1 cellular context compared by ENCODE assay signal in the genomic region with DNA sequence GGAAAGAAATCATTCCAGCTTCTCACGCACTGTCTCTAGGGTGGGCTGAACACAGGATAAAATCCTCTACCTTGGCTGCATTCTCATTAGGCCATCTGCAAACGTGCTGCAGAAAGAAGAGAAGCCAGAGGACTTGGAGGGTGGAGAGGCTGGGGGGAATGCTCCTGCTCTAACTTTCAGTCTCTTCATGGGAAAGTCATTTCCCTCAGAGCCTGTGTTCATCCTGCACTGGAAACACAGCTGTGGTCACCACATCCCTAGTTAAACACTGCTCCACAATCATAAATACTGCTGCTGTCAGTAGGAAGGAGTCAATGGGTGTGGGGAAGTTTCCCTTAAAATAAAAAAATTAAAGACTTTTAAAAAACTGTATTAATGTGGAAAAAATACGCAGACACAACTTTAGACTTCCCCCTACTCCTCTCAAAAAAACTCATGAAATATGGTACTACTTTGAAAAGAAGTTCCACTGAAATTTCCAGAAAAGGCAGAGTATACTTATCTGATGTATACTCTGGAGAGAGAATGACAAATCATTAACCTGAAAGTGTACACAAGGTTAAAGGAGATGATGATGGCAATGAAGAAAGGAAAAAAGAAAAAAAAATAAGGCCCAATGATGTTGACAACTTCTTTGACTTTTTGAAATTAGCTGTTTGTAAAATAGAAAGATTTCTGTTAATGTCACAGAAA.
TF ChIP-seq lines count a peak whose summit lies in the region.

No MANE protein-coding gene starts in this region.

TF ChIP-seq in H1, 55 proteins besides CTCF, POLR2A, EP300 and RAD21:
- TF ChIP-seq EZH2 (IDR thresholded peaks at IDR 0.05; ENCODE audit: low read depth, low read length, severe bottlenecking) (no peak), SP2 (IDR thresholded peaks at IDR 0.05; ENCODE audit: low read length) (no peak), MAFK (IDR thresholded peaks at IDR 0.05; ENCODE audit: low read depth, low read length) (no peak), CHD2 (IDR thresholded peaks at IDR 0.05; ENCODE audit: low read length) (no peak), SIN3A (conservative IDR thresholded peaks at IDR 0.05 in 1 of 2, IDR thresholded peaks at IDR 0.05 in 1 of 2; ENCODE audit: low read depth in 1 of 2, low read length in 2 of 2) (no peak), EGR1 (IDR thresholded peaks at IDR 0.05; ENCODE audit: borderline replicate concordance, low read depth, low read length) (no peak), SUZ12 (IDR thresholded peaks at IDR 0.05; ENCODE audit: low read length) (no peak)
- TF ChIP-seq, protein P1, sequence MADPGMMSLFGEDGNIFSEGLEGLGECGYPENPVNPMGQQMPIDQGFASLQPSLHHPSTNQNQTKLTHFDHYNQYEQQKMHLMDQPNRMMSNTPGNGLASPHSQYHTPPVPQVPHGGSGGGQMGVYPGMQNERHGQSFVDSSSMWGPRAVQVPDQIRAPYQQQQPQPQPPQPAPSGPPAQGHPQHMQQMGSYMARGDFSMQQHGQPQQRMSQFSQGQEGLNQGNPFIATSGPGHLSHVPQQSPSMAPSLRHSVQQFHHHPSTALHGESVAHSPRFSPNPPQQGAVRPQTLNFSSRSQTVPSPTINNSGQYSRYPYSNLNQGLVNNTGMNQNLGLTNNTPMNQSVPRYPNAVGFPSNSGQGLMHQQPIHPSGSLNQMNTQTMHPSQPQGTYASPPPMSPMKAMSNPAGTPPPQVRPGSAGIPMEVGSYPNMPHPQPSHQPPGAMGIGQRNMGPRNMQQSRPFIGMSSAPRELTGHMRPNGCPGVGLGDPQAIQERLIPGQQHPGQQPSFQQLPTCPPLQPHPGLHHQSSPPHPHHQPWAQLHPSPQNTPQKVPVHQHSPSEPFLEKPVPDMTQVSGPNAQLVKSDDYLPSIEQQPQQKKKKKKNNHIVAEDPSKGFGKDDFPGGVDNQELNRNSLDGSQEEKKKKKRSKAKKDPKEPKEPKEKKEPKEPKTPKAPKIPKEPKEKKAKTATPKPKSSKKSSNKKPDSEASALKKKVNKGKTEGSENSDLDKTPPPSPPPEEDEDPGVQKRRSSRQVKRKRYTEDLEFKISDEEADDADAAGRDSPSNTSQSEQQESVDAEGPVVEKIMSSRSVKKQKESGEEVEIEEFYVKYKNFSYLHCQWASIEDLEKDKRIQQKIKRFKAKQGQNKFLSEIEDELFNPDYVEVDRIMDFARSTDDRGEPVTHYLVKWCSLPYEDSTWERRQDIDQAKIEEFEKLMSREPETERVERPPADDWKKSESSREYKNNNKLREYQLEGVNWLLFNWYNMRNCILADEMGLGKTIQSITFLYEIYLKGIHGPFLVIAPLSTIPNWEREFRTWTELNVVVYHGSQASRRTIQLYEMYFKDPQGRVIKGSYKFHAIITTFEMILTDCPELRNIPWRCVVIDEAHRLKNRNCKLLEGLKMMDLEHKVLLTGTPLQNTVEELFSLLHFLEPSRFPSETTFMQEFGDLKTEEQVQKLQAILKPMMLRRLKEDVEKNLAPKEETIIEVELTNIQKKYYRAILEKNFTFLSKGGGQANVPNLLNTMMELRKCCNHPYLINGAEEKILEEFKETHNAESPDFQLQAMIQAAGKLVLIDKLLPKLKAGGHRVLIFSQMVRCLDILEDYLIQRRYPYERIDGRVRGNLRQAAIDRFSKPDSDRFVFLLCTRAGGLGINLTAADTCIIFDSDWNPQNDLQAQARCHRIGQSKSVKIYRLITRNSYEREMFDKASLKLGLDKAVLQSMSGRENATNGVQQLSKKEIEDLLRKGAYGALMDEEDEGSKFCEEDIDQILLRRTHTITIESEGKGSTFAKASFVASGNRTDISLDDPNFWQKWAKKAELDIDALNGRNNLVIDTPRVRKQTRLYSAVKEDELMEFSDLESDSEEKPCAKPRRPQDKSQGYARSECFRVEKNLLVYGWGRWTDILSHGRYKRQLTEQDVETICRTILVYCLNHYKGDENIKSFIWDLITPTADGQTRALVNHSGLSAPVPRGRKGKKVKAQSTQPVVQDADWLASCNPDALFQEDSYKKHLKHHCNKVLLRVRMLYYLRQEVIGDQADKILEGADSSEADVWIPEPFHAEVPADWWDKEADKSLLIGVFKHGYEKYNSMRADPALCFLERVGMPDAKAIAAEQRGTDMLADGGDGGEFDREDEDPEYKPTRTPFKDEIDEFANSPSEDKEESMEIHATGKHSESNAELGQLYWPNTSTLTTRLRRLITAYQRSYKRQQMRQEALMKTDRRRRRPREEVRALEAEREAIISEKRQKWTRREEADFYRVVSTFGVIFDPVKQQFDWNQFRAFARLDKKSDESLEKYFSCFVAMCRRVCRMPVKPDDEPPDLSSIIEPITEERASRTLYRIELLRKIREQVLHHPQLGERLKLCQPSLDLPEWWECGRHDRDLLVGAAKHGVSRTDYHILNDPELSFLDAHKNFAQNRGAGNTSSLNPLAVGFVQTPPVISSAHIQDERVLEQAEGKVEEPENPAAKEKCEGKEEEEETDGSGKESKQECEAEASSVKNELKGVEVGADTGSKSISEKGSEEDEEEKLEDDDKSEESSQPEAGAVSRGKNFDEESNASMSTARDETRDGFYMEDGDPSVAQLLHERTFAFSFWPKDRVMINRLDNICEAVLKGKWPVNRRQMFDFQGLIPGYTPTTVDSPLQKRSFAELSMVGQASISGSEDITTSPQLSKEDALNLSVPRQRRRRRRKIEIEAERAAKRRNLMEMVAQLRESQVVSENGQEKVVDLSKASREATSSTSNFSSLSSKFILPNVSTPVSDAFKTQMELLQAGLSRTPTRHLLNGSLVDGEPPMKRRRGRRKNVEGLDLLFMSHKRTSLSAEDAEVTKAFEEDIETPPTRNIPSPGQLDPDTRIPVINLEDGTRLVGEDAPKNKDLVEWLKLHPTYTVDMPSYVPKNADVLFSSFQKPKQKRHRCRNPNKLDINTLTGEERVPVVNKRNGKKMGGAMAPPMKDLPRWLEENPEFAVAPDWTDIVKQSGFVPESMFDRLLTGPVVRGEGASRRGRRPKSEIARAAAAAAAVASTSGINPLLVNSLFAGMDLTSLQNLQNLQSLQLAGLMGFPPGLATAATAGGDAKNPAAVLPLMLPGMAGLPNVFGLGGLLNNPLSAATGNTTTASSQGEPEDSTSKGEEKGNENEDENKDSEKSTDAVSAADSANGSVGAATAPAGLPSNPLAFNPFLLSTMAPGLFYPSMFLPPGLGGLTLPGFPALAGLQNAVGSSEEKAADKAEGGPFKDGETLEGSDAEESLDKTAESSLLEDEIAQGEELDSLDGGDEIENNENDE (IDR thresholded peaks at IDR 0.05; ENCODE audit: insufficient replicate concordance, low read length): no peak
- TF ChIP-seq, protein P2, sequence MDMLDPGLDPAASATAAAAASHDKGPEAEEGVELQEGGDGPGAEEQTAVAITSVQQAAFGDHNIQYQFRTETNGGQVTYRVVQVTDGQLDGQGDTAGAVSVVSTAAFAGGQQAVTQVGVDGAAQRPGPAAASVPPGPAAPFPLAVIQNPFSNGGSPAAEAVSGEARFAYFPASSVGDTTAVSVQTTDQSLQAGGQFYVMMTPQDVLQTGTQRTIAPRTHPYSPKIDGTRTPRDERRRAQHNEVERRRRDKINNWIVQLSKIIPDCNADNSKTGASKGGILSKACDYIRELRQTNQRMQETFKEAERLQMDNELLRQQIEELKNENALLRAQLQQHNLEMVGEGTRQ (IDR thresholded peaks at IDR 0.05; ENCODE audit: low read length): no peak
- TF ChIP-seq, protein P3, sequence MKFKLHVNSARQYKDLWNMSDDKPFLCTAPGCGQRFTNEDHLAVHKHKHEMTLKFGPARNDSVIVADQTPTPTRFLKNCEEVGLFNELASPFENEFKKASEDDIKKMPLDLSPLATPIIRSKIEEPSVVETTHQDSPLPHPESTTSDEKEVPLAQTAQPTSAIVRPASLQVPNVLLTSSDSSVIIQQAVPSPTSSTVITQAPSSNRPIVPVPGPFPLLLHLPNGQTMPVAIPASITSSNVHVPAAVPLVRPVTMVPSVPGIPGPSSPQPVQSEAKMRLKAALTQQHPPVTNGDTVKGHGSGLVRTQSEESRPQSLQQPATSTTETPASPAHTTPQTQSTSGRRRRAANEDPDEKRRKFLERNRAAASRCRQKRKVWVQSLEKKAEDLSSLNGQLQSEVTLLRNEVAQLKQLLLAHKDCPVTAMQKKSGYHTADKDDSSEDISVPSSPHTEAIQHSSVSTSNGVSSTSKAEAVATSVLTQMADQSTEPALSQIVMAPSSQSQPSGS (IDR thresholded peaks at IDR 0.05; ENCODE audit: low read length): no peak
